8 cellular contexts compared by ENCODE assay signal in genomic region chr19:39480337-39481228, GRCh38. TPM values are rescaled to one million over a fixed set of nuclear protein-coding genes. Genes with fewer than 3 reads are reported as not detected.
DNase-seq lines count a peak whose midpoint lies in the region; ATAC-seq and TF ChIP-seq lines count a peak whose summit lies in the region.

TSS of gene TIMM50 (plus strand) at chr19:39480838. CDS start at chr19:39480854, 16 bp downstream.

- H3K9me3 ChIP-seq in mucosa of rectum (ENCODE audit: control insufficient read depth in 2 of 2, low read length in 2 of 2): no peaks in the 10 kb centered on the region

- peaks cover 8 to 15% of the 10 kb centered on the region in 2 donors for H3K36me3 ChIP-seq in mucosa of rectum (ENCODE audit: control insufficient read depth in 2 of 2, insufficient read depth in 2 of 2, low read length in 2 of 2)

- no peak for TF ChIP-seq CTCF in epithelial cell of proximal tubule (conservative IDR thresholded peaks at IDR 0.05; ENCODE audit: low read depth, low read length)

- peak within 1 kb of the TSS; percentile 75 for H3K4me3 ChIP-seq in epithelial cell of proximal tubule (ENCODE audit: low read depth, low read length)
- peak within 1 kb of the TSS; percentile 96 to 98 for H3K4me3 ChIP-seq in mucosa of rectum (ENCODE audit: low read length in 2 of 2)

- peaks cover 13 to 14% of the 10 kb centered on the region in 2 donors for H3K4me1 ChIP-seq in mucosa of rectum (ENCODE audit: control insufficient read depth in 2 of 2, insufficient read depth in 2 of 2, low read length in 2 of 2)

- peak; percentile 78 for ATAC-seq in GM21717 (IDR thresholded peaks at IDR 0.05; ENCODE audit: unreplicated experiment)

- DNase-seq in DMS153 (lab: John Stamatoyannopoulos, UW) (peak; percentile 88), KG1 (lab: John Stamatoyannopoulos, UW) (peak; percentile 87), epithelial cell of proximal tubule (ENCODE audit: low read depth) (peak; percentile 30)
- peak; percentile 98 for DNase-seq in activated T-cell treated with anti-CD3 and anti-CD28 coated beads, Interleukin-2, amount 50 U/mL, for 1 hour
- DNase-seq in stimulated activated CD8-positive, alpha-beta memory T cell treated with anti-CD3 and anti-CD28 coated beads, Interleukin-4, amount 100 ng/mL, for 4 hours (ENCODE audit: low read depth in 2 of 2, low spot score in 1 of 2): peak; percentile 93 to 94

- peak within 1 kb of the TSS; percentile 87 to 95 for H3K9ac ChIP-seq in mucosa of rectum (ENCODE audit: low read depth in 1 of 2, low read length in 2 of 2)

- H3K27me3 ChIP-seq in mucosa of rectum (ENCODE audit: control insufficient read depth in 2 of 2, insufficient read depth in 2 of 2, low read length in 2 of 2): no peaks in the 10 kb centered on the region

- peak within 1 kb of the TSS; percentile 73 to 74 for H3K27ac ChIP-seq in mucosa of rectum (ENCODE audit: low read depth in 2 of 2, low read length in 2 of 2)

TF ChIP-seq in PFSK-1, 5 proteins besides CTCF, POLR2A, EP300 and RAD21:
- TF ChIP-seq TAF1 (IDR thresholded peaks at IDR 0.05; ENCODE audit: borderline replicate concordance, insufficient read depth, low read length) (peak; percentile 96), SIN3A (IDR thresholded peaks at IDR 0.05; ENCODE audit: borderline replicate concordance, insufficient read depth, low read length) (no peak), FOXP2 (optimal IDR thresholded peaks at IDR 0.05; ENCODE audit: borderline replicate concordance, extremely low read depth, extremely low read length, insufficient read depth) (peak; percentile 84), POLR2AphosphoS5 (IDR thresholded peaks at IDR 0.05; ENCODE audit: low read depth, low read length) (peak; percentile 80), REST (IDR thresholded peaks at IDR 0.05; ENCODE audit: insufficient read depth in 1 of 2, low read depth in 2 of 2, low read length in 2 of 2) (peak; percentile 52 to 57; a peak in 1 of 4 replicates)
TF ChIP-seq in PFSK-1: peak in this region for 4.

RNA-seq across cellular contexts. Expression of gene TIMM50, which starts in this region (rescaled TPM):
- polyA plus RNA-seq in PFSK-1 (2012; ENCODE audit: insufficient read length, low read depth): 180 TPM
- total RNA-seq in epithelial cell of proximal tubule: 98.1 and 146 TPM in 2 replicates

Comparison
In these comparisons a context has a peak if more than half of its experiments do, and no peak if none do; other contexts are left out.
1. Peak in every context shown above with its lines: DNase-seq, ATAC-seq, H3K4me3 ChIP-seq and H3K27ac ChIP-seq.
2. DNase-seq: peak in every context shown above with its lines; median percentile 98 in activated T-cell treated with anti-CD3 and anti-CD28 coated beads, Interleukin-2, amount 50 U/mL, for 1 hour; 94 in stimulated activated CD8-positive, alpha-beta memory T cell treated with anti-CD3 and anti-CD28 coated beads, Interleukin-4, amount 100 ng/mL, for 4 hours; 88 in DMS153; 87 in KG1; 30 in epithelial cell of proximal tubule.